8 cellular contexts compared by ENCODE assay signal in the genomic region with DNA sequence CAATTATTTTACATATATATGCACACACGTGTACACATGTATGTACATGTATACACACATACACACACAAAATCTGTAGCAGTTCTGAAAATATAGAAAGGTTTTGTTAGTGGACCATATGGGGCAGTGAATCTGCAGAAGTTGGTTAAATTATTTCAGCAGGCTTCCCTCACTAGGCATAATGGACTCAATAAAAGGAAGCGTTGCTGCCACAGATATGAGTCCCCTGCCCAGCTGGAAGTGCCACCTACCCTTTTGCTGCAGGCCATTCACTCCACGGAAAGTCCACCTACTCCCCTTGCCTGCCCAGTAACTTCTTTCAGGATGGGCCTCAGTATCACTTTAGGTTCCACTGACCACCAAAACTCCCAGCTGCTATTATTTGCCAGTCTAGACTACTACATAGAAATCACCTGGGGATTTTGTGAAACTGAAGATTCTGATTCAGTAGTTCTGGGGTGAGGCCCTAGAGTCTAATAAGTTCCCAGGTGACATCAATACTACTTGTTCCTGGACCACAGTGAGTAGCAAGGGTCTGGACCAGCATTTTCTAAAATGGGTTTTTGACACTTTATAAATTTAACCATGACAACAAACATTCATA. TPM values are rescaled to one million over a fixed set of nuclear protein-coding genes. Genes with fewer than 3 reads are reported as not detected.
DNase-seq lines count a peak whose midpoint lies in the region; ATAC-seq and TF ChIP-seq lines count a peak whose summit lies in the region.

No MANE protein-coding gene starts in this region.

- no peaks in the 10 kb centered on the region for H4K20me1 ChIP-seq in fibroblast of lung (ENCODE audit: control insufficient read depth, extremely low read depth, insufficient read depth, low read length)

- H2AFZ ChIP-seq in fibroblast of lung (ENCODE audit: low read length) = no peak overlapping the region

- peaks cover 5% of the 10 kb centered on the region for H3K9me3 Mint-ChIP-seq in WTC11

- no peaks in the 10 kb centered on the region for H3K9me3 ChIP-seq in fibroblast of lung (ENCODE audit: control insufficient read depth, insufficient read depth, low read depth, low read length)

- no peak overlapping the region for H3K27ac ChIP-seq in fibroblast of lung (ENCODE audit: insufficient read depth, low read length)

- DNase-seq in fibroblast of lung (ENCODE audit: low read depth in 2 of 2) = no peak
- DNase-seq in cerebellum (ENCODE audit: low spot score) = no peak
- DNase-seq in WTC11 (ENCODE audit: low spot score) = no peak
- no peak for DNase-seq in midbrain (lab: John Stamatoyannopoulos, UW)
- no peak for DNase-seq in NCI-H146 treated with DMSO at 0.1 percent for 48 hours (lab: John Stamatoyannopoulos, UW; ENCODE audit: unreplicated experiment)

- no peak overlapping the region for H3K27ac Mint-ChIP-seq in WTC11

- H3K36me3 Mint-ChIP-seq in WTC11 = no peaks in the 10 kb centered on the region

- H3K4me2 ChIP-seq in fibroblast of lung (ENCODE audit: extremely low read depth, insufficient read depth, low read length) = peak overlapping the region; percentile 11

- H3K27me3 ChIP-seq in fibroblast of lung (ENCODE audit: control insufficient read depth, insufficient read depth, low read length) = no peaks in the 10 kb centered on the region

- POLR2A ChIA-PET in WTC11 (lab: Charles Lee) = no interaction called here

- peaks cover 7% of the 10 kb centered on the region for H3K4me1 Mint-ChIP-seq in WTC11

- H3K27me3 Mint-ChIP-seq in WTC11 (ENCODE audit: low read depth) = no peaks in the 10 kb centered on the region

- H3K4me1 ChIP-seq in fibroblast of lung (ENCODE audit: control insufficient read depth, extremely low read depth, insufficient read depth, low read length) = peaks cover 11% of the 10 kb centered on the region

- CTCF ChIA-PET in WTC11 (lab: Charles Lee) = no interaction called here

- TF ChIP-seq CTCF in fibroblast of lung (conservative IDR thresholded peaks at IDR 0.05 in 1 of 2, IDR thresholded peaks at IDR 0.05 in 1 of 2; ENCODE audit: low read depth in 1 of 2, low read length in 2 of 2) (no peak), WTC11 (IDR thresholded peaks at IDR 0.05) (no peak)

- no peak overlapping the region for H3K4me3 Mint-ChIP-seq in WTC11

- no peak overlapping the region for H3K9ac ChIP-seq in fibroblast of lung (ENCODE audit: insufficient read depth, low read length)

- H3K36me3 ChIP-seq in fibroblast of lung (ENCODE audit: control insufficient read depth, insufficient read depth, low read length) = no peaks in the 10 kb centered on the region

- ATAC-seq in GM18519 (IDR thresholded peaks at IDR 0.05; ENCODE audit: low FRiP score, unreplicated experiment) = peak; percentile 77
- peak; percentile 90 for ATAC-seq in GM21529 (IDR thresholded peaks at IDR 0.05; ENCODE audit: unreplicated experiment)
- peak; percentile 60 for ATAC-seq in HG03175 (IDR thresholded peaks at IDR 0.05; ENCODE audit: unreplicated experiment)
- no peak for ATAC-seq in WTC11

- no peaks in the 10 kb centered on the region for H3K79me2 ChIP-seq in fibroblast of lung (ENCODE audit: control insufficient read depth, insufficient read depth, low read length)

- H3K4me3 ChIP-seq in fibroblast of lung (replicated peaks in 1 of 4; ENCODE audit: control extremely low read depth in 1 of 4, insufficient read depth in 1 of 4, low read depth in 3 of 4, low read length in 4 of 4) = no peak overlapping the region

TF ChIP-seq in WTC11, 78 proteins besides CTCF, POLR2A, EP300 and RAD21 (continues in another document):
- TF ChIP-seq ZNF396 (CRISPR knock-in tag; IDR thresholded peaks at IDR 0.05; ENCODE audit: borderline replicate concordance) (no peak), SP1 (CRISPR knock-in tag; conservative IDR thresholded peaks at IDR 0.05) (no peak), ESRRA (CRISPR knock-in tag; IDR thresholded peaks at IDR 0.05; ENCODE audit: borderline replicate concordance) (no peak), ZNF138 (CRISPR knock-in tag; conservative IDR thresholded peaks at IDR 0.05) (no peak), FOXP1 (CRISPR knock-in tag; IDR thresholded peaks at IDR 0.05; ENCODE audit: borderline replicate concordance) (no peak), ZNF423 (CRISPR knock-in tag; IDR thresholded peaks at IDR 0.05) (no peak)
- TF ChIP-seq, protein P1, sequence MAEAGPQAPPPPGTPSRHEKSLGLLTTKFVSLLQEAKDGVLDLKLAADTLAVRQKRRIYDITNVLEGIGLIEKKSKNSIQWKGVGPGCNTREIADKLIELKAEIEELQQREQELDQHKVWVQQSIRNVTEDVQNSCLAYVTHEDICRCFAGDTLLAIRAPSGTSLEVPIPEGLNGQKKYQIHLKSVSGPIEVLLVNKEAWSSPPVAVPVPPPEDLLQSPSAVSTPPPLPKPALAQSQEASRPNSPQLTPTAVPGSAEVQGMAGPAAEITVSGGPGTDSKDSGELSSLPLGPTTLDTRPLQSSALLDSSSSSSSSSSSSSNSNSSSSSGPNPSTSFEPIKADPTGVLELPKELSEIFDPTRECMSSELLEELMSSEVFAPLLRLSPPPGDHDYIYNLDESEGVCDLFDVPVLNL (CRISPR knock-in tag; IDR thresholded peaks at IDR 0.05; ENCODE audit: borderline replicate concordance, low read depth) = no peak
- TF ChIP-seq, protein P2, sequence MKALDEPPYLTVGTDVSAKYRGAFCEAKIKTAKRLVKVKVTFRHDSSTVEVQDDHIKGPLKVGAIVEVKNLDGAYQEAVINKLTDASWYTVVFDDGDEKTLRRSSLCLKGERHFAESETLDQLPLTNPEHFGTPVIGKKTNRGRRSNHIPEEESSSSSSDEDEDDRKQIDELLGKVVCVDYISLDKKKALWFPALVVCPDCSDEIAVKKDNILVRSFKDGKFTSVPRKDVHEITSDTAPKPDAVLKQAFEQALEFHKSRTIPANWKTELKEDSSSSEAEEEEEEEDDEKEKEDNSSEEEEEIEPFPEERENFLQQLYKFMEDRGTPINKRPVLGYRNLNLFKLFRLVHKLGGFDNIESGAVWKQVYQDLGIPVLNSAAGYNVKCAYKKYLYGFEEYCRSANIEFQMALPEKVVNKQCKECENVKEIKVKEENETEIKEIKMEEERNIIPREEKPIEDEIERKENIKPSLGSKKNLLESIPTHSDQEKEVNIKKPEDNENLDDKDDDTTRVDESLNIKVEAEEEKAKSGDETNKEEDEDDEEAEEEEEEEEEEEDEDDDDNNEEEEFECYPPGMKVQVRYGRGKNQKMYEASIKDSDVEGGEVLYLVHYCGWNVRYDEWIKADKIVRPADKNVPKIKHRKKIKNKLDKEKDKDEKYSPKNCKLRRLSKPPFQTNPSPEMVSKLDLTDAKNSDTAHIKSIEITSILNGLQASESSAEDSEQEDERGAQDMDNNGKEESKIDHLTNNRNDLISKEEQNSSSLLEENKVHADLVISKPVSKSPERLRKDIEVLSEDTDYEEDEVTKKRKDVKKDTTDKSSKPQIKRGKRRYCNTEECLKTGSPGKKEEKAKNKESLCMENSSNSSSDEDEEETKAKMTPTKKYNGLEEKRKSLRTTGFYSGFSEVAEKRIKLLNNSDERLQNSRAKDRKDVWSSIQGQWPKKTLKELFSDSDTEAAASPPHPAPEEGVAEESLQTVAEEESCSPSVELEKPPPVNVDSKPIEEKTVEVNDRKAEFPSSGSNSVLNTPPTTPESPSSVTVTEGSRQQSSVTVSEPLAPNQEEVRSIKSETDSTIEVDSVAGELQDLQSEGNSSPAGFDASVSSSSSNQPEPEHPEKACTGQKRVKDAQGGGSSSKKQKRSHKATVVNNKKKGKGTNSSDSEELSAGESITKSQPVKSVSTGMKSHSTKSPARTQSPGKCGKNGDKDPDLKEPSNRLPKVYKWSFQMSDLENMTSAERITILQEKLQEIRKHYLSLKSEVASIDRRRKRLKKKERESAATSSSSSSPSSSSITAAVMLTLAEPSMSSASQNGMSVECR (CRISPR knock-in tag; IDR thresholded peaks at IDR 0.05; ENCODE audit: borderline replicate concordance) = no peak
- TF ChIP-seq, protein P3, sequence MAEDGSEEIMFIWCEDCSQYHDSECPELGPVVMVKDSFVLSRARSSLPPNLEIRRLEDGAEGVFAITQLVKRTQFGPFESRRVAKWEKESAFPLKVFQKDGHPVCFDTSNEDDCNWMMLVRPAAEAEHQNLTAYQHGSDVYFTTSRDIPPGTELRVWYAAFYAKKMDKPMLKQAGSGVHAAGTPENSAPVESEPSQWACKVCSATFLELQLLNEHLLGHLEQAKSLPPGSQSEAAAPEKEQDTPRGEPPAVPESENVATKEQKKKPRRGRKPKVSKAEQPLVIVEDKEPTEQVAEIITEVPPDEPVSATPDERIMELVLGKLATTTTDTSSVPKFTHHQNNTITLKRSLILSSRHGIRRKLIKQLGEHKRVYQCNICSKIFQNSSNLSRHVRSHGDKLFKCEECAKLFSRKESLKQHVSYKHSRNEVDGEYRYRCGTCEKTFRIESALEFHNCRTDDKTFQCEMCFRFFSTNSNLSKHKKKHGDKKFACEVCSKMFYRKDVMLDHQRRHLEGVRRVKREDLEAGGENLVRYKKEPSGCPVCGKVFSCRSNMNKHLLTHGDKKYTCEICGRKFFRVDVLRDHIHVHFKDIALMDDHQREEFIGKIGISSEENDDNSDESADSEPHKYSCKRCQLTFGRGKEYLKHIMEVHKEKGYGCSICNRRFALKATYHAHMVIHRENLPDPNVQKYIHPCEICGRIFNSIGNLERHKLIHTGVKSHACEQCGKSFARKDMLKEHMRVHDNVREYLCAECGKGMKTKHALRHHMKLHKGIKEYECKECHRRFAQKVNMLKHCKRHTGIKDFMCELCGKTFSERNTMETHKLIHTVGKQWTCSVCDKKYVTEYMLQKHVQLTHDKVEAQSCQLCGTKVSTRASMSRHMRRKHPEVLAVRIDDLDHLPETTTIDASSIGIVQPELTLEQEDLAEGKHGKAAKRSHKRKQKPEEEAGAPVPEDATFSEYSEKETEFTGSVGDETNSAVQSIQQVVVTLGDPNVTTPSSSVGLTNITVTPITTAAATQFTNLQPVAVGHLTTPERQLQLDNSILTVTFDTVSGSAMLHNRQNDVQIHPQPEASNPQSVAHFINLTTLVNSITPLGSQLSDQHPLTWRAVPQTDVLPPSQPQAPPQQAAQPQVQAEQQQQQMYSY (CRISPR knock-in tag; IDR thresholded peaks at IDR 0.05) = no peak

RNA-seq across cellular contexts. Expression of a gene that starts 29.3 kb away (rescaled TPM):
- 19.3 and 23.0 TPM in 2 replicates for total RNA-seq in fibroblast of lung
- 13.1 and 21.9 TPM in 2 replicates for polyA plus RNA-seq in fibroblast of lung
- 8.2 and 15.1 TPM in 2 replicates for polyA plus RNA-seq in fibroblast of lung (2012)
- polyA minus RNA-seq in fibroblast of lung (ENCODE audit: low replicate concordance) = 0.59 and 3.9 TPM in 2 replicates
- 18.4 TPM for total RNA-seq in cerebellum
- total RNA-seq in WTC11 (2021) = 4.0 to 6.9 TPM (median 5.5 TPM) in 3 replicates
